ENCODE assay signal across 12 cellular contexts in genomic region chr3:71245052-71245488, GRCh38.
A peak's percentile ranks its signal among the peaks of the same experiment; 100 is the strongest.
DNase-seq lines count a peak whose midpoint lies in the region; ATAC-seq and TF ChIP-seq lines count a peak whose summit lies in the region.
"Had no signal": no experiment of that assay in that cellular context is flagged by ENCODE, and none has a peak within 500 bp of the region (broad histone marks: within the 10 kb centered on the region; RNA-seq: fewer than 3 reads in every experiment).

No MANE protein-coding gene starts in this region.

- peaks cover 69% of the 10 kb centered on the region for H3F3A ChIP-seq in neural progenitor cell (ENCODE audit: low read depth)

- peaks cover 83% of the 10 kb centered on the region for H3K4me1 Mint-ChIP-seq in CD8-positive, alpha-beta T cell (ENCODE audit: low read depth)
- H3K4me1 Mint-ChIP-seq in neural progenitor cell: peaks cover 64% of the 10 kb centered on the region

- no peak overlapping the region for H3K4me3 Mint-ChIP-seq in CD8-positive, alpha-beta T cell
- peak overlapping the region; percentile 33 for H3K4me3 Mint-ChIP-seq in neural progenitor cell
- H3K4me3 Mint-ChIP-seq: activated T-cell treated with anti-CD3 and anti-CD28 coated beads, Interleukin-2, amount 50 U/mL, for 72 hours; stimulated activated memory B cell treated with anti-CD40 and anti-IgM and Interleukin-4, amounts not matched to agents 10 μg/mL and 1 μg/mL and 100 μg/mL, for 72 hours had no signal

- H3K4me1 ChIP-seq in CD8-positive, alpha-beta T cell (ENCODE audit: insufficient read depth, low read length): peaks cover 50% of the 10 kb centered on the region
- H3K4me1 ChIP-seq in NT2/D1 (ENCODE audit: insufficient read depth, insufficient read length): peaks cover 21% of the 10 kb centered on the region
- peaks cover 80% of the 10 kb centered on the region for H3K4me1 ChIP-seq in neural progenitor cell

- no peak for TF ChIP-seq CTCF in CD8-positive, alpha-beta T cell (IDR thresholded peaks at IDR 0.05)
- TF ChIP-seq CTCF in fibroblast of mammary gland (conservative IDR thresholded peaks at IDR 0.05; ENCODE audit: control insufficient read depth, insufficient read depth, low read depth, low read length) (no peak), neural progenitor cell (IDR thresholded peaks at IDR 0.05) (no peak)

- peak overlapping the region; percentile 52 for H3K27ac Mint-ChIP-seq in CD8-positive, alpha-beta T cell
- no peak overlapping the region for H3K27ac Mint-ChIP-seq in neural progenitor cell
- H3K27ac Mint-ChIP-seq: activated T-cell treated with anti-CD3 and anti-CD28 coated beads, Interleukin-2, amount 50 U/mL, for 72 hours; stimulated activated memory B cell treated with anti-CD40 and anti-IgM and Interleukin-4, amounts not matched to agents 10 μg/mL and 1 μg/mL and 100 μg/mL, for 72 hours had no signal

- ATAC-seq in CD8-positive, alpha-beta T cell: no peak
- no peak for ATAC-seq in GM21528 (IDR thresholded peaks at IDR 0.05; ENCODE audit: low FRiP score, unreplicated experiment)
- ATAC-seq: stimulated activated memory B cell treated with anti-CD40 and anti-IgM and Interleukin-4, amounts not matched to agents 10 μg/mL and 1 μg/mL and 100 μg/mL, for 72 hours had no signal

- CTCF ChIA-PET in CD8-positive, alpha-beta T cell (lab: Charles Lee): interaction anchor here (1.7 kb wide), 1 partner anchor 10 kb away, joined by 5 read pairs; no protein-coding TSS in a partner anchor

- no peaks in the 10 kb centered on the region for H3K9me3 Mint-ChIP-seq in CD8-positive, alpha-beta T cell
- no peaks in the 10 kb centered on the region for H3K9me3 Mint-ChIP-seq in neural progenitor cell
- H3K9me3 Mint-ChIP-seq: activated T-cell treated with anti-CD3 and anti-CD28 coated beads, Interleukin-2, amount 50 U/mL, for 72 hours; stimulated activated memory B cell treated with anti-CD40 and anti-IgM and Interleukin-4, amounts not matched to agents 10 μg/mL and 1 μg/mL and 100 μg/mL, for 72 hours had no signal

- peaks cover 72% of the 10 kb centered on the region for H3K79me2 ChIP-seq in neural progenitor cell (ENCODE audit: low read depth)

- H3K36me3 ChIP-seq in CD8-positive, alpha-beta T cell (ENCODE audit: insufficient read depth, low read length): no peaks in the 10 kb centered on the region
- H3K36me3 ChIP-seq in NT2/D1 (ENCODE audit: insufficient read depth, insufficient read length, low read length) (no peaks in the 10 kb centered on the region), neural progenitor cell (no peaks in the 10 kb centered on the region)

- no peaks in the 10 kb centered on the region for H3K9me3 ChIP-seq in CD8-positive, alpha-beta T cell (ENCODE audit: low read length)
- no peaks in the 10 kb centered on the region for H3K9me3 ChIP-seq in NT2/D1 (ENCODE audit: insufficient read depth, low read length)
- H3K9me3 ChIP-seq in neural progenitor cell (ENCODE audit: low read depth): no peaks in the 10 kb centered on the region

- no peak overlapping the region for H3K27ac ChIP-seq in CD8-positive, alpha-beta T cell (ENCODE audit: low read depth, low read length)
- H3K27ac ChIP-seq in neural progenitor cell: peak overlapping the region; percentile 69

- peak overlapping the region; percentile 71 for H3K4me2 ChIP-seq in neural progenitor cell

- H3K9ac ChIP-seq in NT2/D1 (ENCODE audit: insufficient read length, low read depth) (peak overlapping the region; percentile 33), neural progenitor cell (no peak overlapping the region)

- POLR2A ChIA-PET in CD8-positive, alpha-beta T cell (lab: Charles Lee): interaction anchor here (0.6 to 1.6 kb wide), 3 partner anchors 13 to 42 kb away, joined by 3 to 5 read pairs (median 3); no protein-coding TSS in a partner anchor

- H3K4me3 ChIP-seq in CD8-positive, alpha-beta T cell (ENCODE audit: low read depth, low read length): no peak overlapping the region
- no peak overlapping the region for H3K4me3 ChIP-seq in NT2/D1 (ENCODE audit: insufficient read length, low read depth)
- no peak overlapping the region for H3K4me3 ChIP-seq in fibroblast of mammary gland (ENCODE audit: control insufficient read depth, low read depth, low read length)
- peak overlapping the region; percentile 39 for H3K4me3 ChIP-seq in neural progenitor cell

- no peaks in the 10 kb centered on the region for H3K27me3 Mint-ChIP-seq in CD8-positive, alpha-beta T cell (ENCODE audit: low read depth)
- no peaks in the 10 kb centered on the region for H3K27me3 Mint-ChIP-seq in neural progenitor cell (ENCODE audit: insufficient read depth, low read depth)
- H3K27me3 Mint-ChIP-seq: stimulated activated memory B cell treated with anti-CD40 and anti-IgM and Interleukin-4, amounts not matched to agents 10 μg/mL and 1 μg/mL and 100 μg/mL, for 72 hours had no signal

- H3K36me3 Mint-ChIP-seq in CD8-positive, alpha-beta T cell: peaks cover 16% of the 10 kb centered on the region
- peaks cover 2% of the 10 kb centered on the region for H3K36me3 Mint-ChIP-seq in neural progenitor cell

- peaks cover 12% of the 10 kb centered on the region for H4K20me1 ChIP-seq in neural progenitor cell (ENCODE audit: low read depth)

- no peaks in the 10 kb centered on the region for H3K27me3 ChIP-seq in CD8-positive, alpha-beta T cell (ENCODE audit: insufficient read depth, low read length)
- H3K27me3 ChIP-seq in NT2/D1 (ENCODE audit: insufficient read depth, insufficient read length) (no peaks in the 10 kb centered on the region), neural progenitor cell (no peaks in the 10 kb centered on the region)

- no peak for DNase-seq in CD8-positive, alpha-beta T cell
- DNase-seq in NT2/D1 (ENCODE audit: low read depth, low spot score): no peak
- peak; percentile 57 for DNase-seq in fibroblast of mammary gland (ENCODE audit: low read depth)
- DNase-seq in neural progenitor cell (ENCODE audit: low spot score): peak; percentile 34
- DNase-seq in cortex of kidney (lab: John Stamatoyannopoulos, UW): no peak
- DNase-seq in NCI-H1436 (lab: John Stamatoyannopoulos, UW): no peak
- DNase-seq in SW480 (ENCODE audit: low spot score): no peak
- DNase-seq: activated T-cell treated with anti-CD3 and anti-CD28 coated beads, Interleukin-2, amount 50 U/mL, for 72 hours; NCI-H1092; SHP77 had no signal

- intact Hi-C loops in CD8-positive, alpha-beta T cell (cut with DNase I, micrococcal nuclease): no loop called here

- H2AFZ ChIP-seq in neural progenitor cell (replicated peaks): no peak overlapping the region

Comparison
In these comparisons a context has a peak if more than half of its experiments do, and no peak if none do; other contexts are left out.
1. DNase-seq: peak in fibroblast of mammary gland (single experiment) and neural progenitor cell (single experiment); none in CD8-positive, alpha-beta T cell (0 of 7), NT2/D1 (single experiment), cortex of kidney (single experiment), NCI-H1436 (single experiment) and SW480 (single experiment).